ENCODE assay signal across 8 cellular contexts in genomic region chr22:31344369-31345330, GRCh38. TPM values are rescaled to one million over a fixed set of nuclear protein-coding genes. Genes with fewer than 3 reads are reported as not detected.
A peak's percentile ranks its signal among the peaks of the same experiment; 100 is the strongest.
DNase-seq lines count a peak whose midpoint lies in the region; ATAC-seq and TF ChIP-seq lines count a peak whose summit lies in the region.

No MANE protein-coding gene starts in this region.

- BruUV-seq in HCT116 (replicated peaks; lab: Mats Ljungman, UMichigan): no TSS peak

- no peak for DNase-seq in HCT116 (ENCODE audit: low read depth, low spot score)
- peak; percentile 35 for DNase-seq in T-helper 2 cell treated with Interferon-gamma antibody and Interleukin-4, amounts not matched to agents 5 μg/mL and 100 μg/mL, for 36 hours (ENCODE audit: low spot score)
- DNase-seq in colonic mucosa: peak; percentile 68
- peak; percentile 39 for DNase-seq in medulla oblongata (ENCODE audit: extremely low spot score)
- peak; percentile 20 to 44 for DNase-seq in stimulated activated naive CD8-positive, alpha-beta T cell treated with anti-CD3 and anti-CD28 coated beads, Interleukin-15, amount 100 ng/mL, for 72 hours
- no peak for DNase-seq in inferior parietal cortex (ENCODE audit: extremely low spot score)
- DNase-seq in NCI-H446 treated with DMSO at 0.1 percent for 48 hours (lab: John Stamatoyannopoulos, UW): no peak

- H3K4me3 ChIP-seq in HCT116 (replicated peaks in 1 of 2; ENCODE audit: low read depth in 1 of 2, low read length in 2 of 2) (peak overlapping the region; percentile 61 to 80), colonic mucosa (peak overlapping the region; percentile 65)

- peak overlapping the region; percentile 80 for H3K27ac ChIP-seq in HCT116 (ENCODE audit: low read depth, low read length)
- peak overlapping the region; percentile 44 for H3K27ac ChIP-seq in colonic mucosa

- no peaks in the 10 kb centered on the region for H3K27me3 ChIP-seq in HCT116 (ENCODE audit: insufficient read depth, low read length)
- H3K27me3 ChIP-seq in colonic mucosa: no peaks in the 10 kb centered on the region

- no peaks in the 10 kb centered on the region for H3K27me3 Mint-ChIP-seq in T-helper 2 cell treated with Interferon-gamma antibody and Interleukin-4, amounts not matched to agents 5 μg/mL and 100 μg/mL, for 36 hours (ENCODE audit: low read depth)
- no peaks in the 10 kb centered on the region for H3K27me3 Mint-ChIP-seq in stimulated activated naive CD8-positive, alpha-beta T cell treated with anti-CD3 and anti-CD28 coated beads, Interleukin-15, amount 100 ng/mL, for 72 hours

- H3K27ac Mint-ChIP-seq in T-helper 2 cell treated with Interferon-gamma antibody and Interleukin-4, amounts not matched to agents 5 μg/mL and 100 μg/mL, for 36 hours: peak overlapping the region; percentile 69
- peak overlapping the region; percentile 82 to 98 for H3K27ac Mint-ChIP-seq in stimulated activated naive CD8-positive, alpha-beta T cell treated with anti-CD3 and anti-CD28 coated beads, Interleukin-15, amount 100 ng/mL, for 72 hours

- H3K79me2 ChIP-seq in HCT116 (ENCODE audit: insufficient read depth, low read length): peaks cover 49% of the 10 kb centered on the region

- ATAC-seq in HCT116 (no peak), GM21447 (IDR thresholded peaks at IDR 0.05; ENCODE audit: unreplicated experiment) (no peak)
- no peak for ATAC-seq in stimulated activated naive CD8-positive, alpha-beta T cell treated with anti-CD3 and anti-CD28 coated beads, Interleukin-15, amount 100 ng/mL, for 72 hours

- no peaks in the 10 kb centered on the region for H3K9me3 ChIP-seq in HCT116 (ENCODE audit: control insufficient read depth in 1 of 2, insufficient read depth in 1 of 2, low read depth in 1 of 2, low read length in 2 of 2)
- H3K9me3 ChIP-seq in colonic mucosa: no peaks in the 10 kb centered on the region

- H3K36me3 Mint-ChIP-seq in T-helper 2 cell treated with Interferon-gamma antibody and Interleukin-4, amounts not matched to agents 5 μg/mL and 100 μg/mL, for 36 hours (ENCODE audit: low read depth): peaks cover 44% of the 10 kb centered on the region

- TF ChIP-seq POLR2A in HCT116 (IDR thresholded peaks at IDR 0.05; ENCODE audit: borderline replicate concordance, extremely low read depth, insufficient read depth, insufficient read length): no peak

- H3K4me2 ChIP-seq in HCT116 (ENCODE audit: low read length): peak overlapping the region; percentile 82

- CTCF ChIA-PET in HCT116 (lab: Charles Lee): no interaction called here

- H3K9me2 ChIP-seq in HCT116 (ENCODE audit: insufficient read depth): no peaks in the 10 kb centered on the region

- peak overlapping the region; percentile 87 for H3K4me3 Mint-ChIP-seq in T-helper 2 cell treated with Interferon-gamma antibody and Interleukin-4, amounts not matched to agents 5 μg/mL and 100 μg/mL, for 36 hours
- peak overlapping the region; percentile 83 to 98 for H3K4me3 Mint-ChIP-seq in stimulated activated naive CD8-positive, alpha-beta T cell treated with anti-CD3 and anti-CD28 coated beads, Interleukin-15, amount 100 ng/mL, for 72 hours

- H3K9ac ChIP-seq in HCT116 (ENCODE audit: low read length) (peak overlapping the region; percentile 92), colonic mucosa (ENCODE audit: low read depth in 2 of 2, low read length in 2 of 2) (peak overlapping the region; percentile 39 to 68)

- POLR2A ChIA-PET in HCT116 (lab: Charles Lee): no interaction called here

- H3K36me3 ChIP-seq in HCT116 (ENCODE audit: control insufficient read depth in 1 of 2, insufficient read depth in 2 of 2, low read length in 2 of 2): peaks cover 2 to 17% of the 10 kb centered on the region in 2 experiments; a peak in 3 of 4 replicates
- H3K36me3 ChIP-seq in colonic mucosa: no peaks in the 10 kb centered on the region

- intact Hi-C loops in HCT116 (cut with micrococcal nuclease) (loop anchor here (10.0 kb wide), 1 partner anchor 290 kb away; no protein-coding TSS in a partner anchor), colonic mucosa (cut with DNase I) (loop anchor here (5.0 kb wide), 1 partner anchor 53 kb away; the partner anchor contains the start of gene DRG1)

- no peaks in the 10 kb centered on the region for H4K20me1 ChIP-seq in HCT116 (ENCODE audit: insufficient read depth)

- no peak overlapping the region for H2AFZ ChIP-seq in HCT116 (ENCODE audit: low read depth, low read length, poor library complexity, severe bottlenecking)

- H3K4me1 ChIP-seq in HCT116 (ENCODE audit: control insufficient read depth in 1 of 2, insufficient read depth in 2 of 2, low read length in 2 of 2): peaks cover 30 to 47% of the 10 kb centered on the region in 2 experiments
- H3K4me1 ChIP-seq in colonic mucosa: peaks cover 27% of the 10 kb centered on the region

- no peak for TF ChIP-seq RAD21 in HCT116 (IDR thresholded peaks at IDR 0.05; ENCODE audit: low read depth)

- H3K9me3 Mint-ChIP-seq in T-helper 2 cell treated with Interferon-gamma antibody and Interleukin-4, amounts not matched to agents 5 μg/mL and 100 μg/mL, for 36 hours: no peaks in the 10 kb centered on the region
- H3K9me3 Mint-ChIP-seq in stimulated activated naive CD8-positive, alpha-beta T cell treated with anti-CD3 and anti-CD28 coated beads, Interleukin-15, amount 100 ng/mL, for 72 hours: no peaks in the 10 kb centered on the region

- RAD21 ChIA-PET in HCT116 (lab: Charles Lee; ENCODE audit: low non-redundant PET in 1 of 2, low total read pairs in 2 of 2, uncharacterized antibody in 2 of 2, unreplicated experiment in 2 of 2): no interaction called here

- H3K4me1 Mint-ChIP-seq in T-helper 2 cell treated with Interferon-gamma antibody and Interleukin-4, amounts not matched to agents 5 μg/mL and 100 μg/mL, for 36 hours (ENCODE audit: low read depth): peaks cover 41% of the 10 kb centered on the region
- H3K4me1 Mint-ChIP-seq in stimulated activated naive CD8-positive, alpha-beta T cell treated with anti-CD3 and anti-CD28 coated beads, Interleukin-15, amount 100 ng/mL, for 72 hours: peaks cover 63% of the 10 kb centered on the region

- no peak for TF ChIP-seq CTCF in HCT116 (IDR thresholded peaks at IDR 0.05 in 2 of 3, conservative IDR thresholded peaks at IDR 0.05 in 1 of 3; ENCODE audit: borderline replicate concordance in 1 of 3, insufficient read depth in 1 of 3, low read depth in 2 of 3, low read length in 2 of 3)
- TF ChIP-seq CTCF in colonic mucosa (IDR thresholded peaks at IDR 0.05): no peak

TF ChIP-seq in HCT116, 20 proteins besides CTCF, POLR2A, EP300 and RAD21:
- no peak for TF ChIP-seq SP1 (IDR thresholded peaks at IDR 0.05; ENCODE audit: low read depth)
- no peak for TF ChIP-seq EZH2 (IDR thresholded peaks at IDR 0.05)
- TF ChIP-seq JUND (IDR thresholded peaks at IDR 0.05): no peak
- TF ChIP-seq ZNF274 (IDR thresholded peaks at IDR 0.05; ENCODE audit: low read depth, low read length): no peak
- no peak for TF ChIP-seq MAX (IDR thresholded peaks at IDR 0.05)
- TF ChIP-seq YY1 (IDR thresholded peaks at IDR 0.05; ENCODE audit: extremely low read depth, insufficient replicate concordance, low read depth, low read length): no peak
- TF ChIP-seq CBX3 (IDR thresholded peaks at IDR 0.05; ENCODE audit: low read depth): no peak
- TF ChIP-seq TCF7L2 (IDR thresholded peaks at IDR 0.05; ENCODE audit: borderline replicate concordance, extremely low read depth, insufficient read depth, insufficient read length): no peak
- TF ChIP-seq ATF3 (IDR thresholded peaks at IDR 0.05): no peak
- TF ChIP-seq SIN3A (IDR thresholded peaks at IDR 0.05; ENCODE audit: low read depth): no peak
- TF ChIP-seq FOSL1 (IDR thresholded peaks at IDR 0.05; ENCODE audit: low read depth): no peak
- TF ChIP-seq EGR1 (IDR thresholded peaks at IDR 0.05; ENCODE audit: low read depth): no peak
- no peak for TF ChIP-seq CEBPB (IDR thresholded peaks at IDR 0.05; ENCODE audit: low read depth)
- no peak for TF ChIP-seq ELF1 (IDR thresholded peaks at IDR 0.05; ENCODE audit: borderline replicate concordance, low read depth)
- no peak for TF ChIP-seq SRF (IDR thresholded peaks at IDR 0.05; ENCODE audit: low read depth)
- no peak for TF ChIP-seq EZH2phosphoT487 (IDR thresholded peaks at IDR 0.05; ENCODE audit: borderline replicate concordance)
TF ChIP-seq in HCT116: peak in this region for 0.

RNA-seq across cellular contexts. Expression of gene PATZ1, which starts 1.5 kb away (rescaled TPM):
- total RNA-seq in HCT116 (2021; ENCODE audit: unreplicated experiment) (30.6 TPM), colonic mucosa (10 to 100 TPM; 13.8 to 17.9 TPM)
- 26.5 and 31.6 TPM in 2 replicates for polyA plus RNA-seq in HCT116 (2012)

RNA-seq across cellular contexts. Expression of gene PIK3IP1, which starts 52.4 kb away (rescaled TPM):
- total RNA-seq in HCT116 (2021; ENCODE audit: unreplicated experiment): 1.6 TPM
- 1.2 and 1.5 TPM in 2 replicates for polyA plus RNA-seq in HCT116 (2012)
- 10 to 100 TPM in 1 of 2 donors, 1 to 10 TPM in 1; 8.4 to 15.1 TPM for total RNA-seq in colonic mucosa

RNA-seq across cellular contexts. Expression of gene DRG1, which starts 54.8 kb away (rescaled TPM):
- 68.2 TPM for total RNA-seq in HCT116 (2021; ENCODE audit: unreplicated experiment)
- polyA plus RNA-seq in HCT116 (2012): 70.4 and 72.0 TPM in 2 replicates
- total RNA-seq in colonic mucosa: 10 to 100 TPM; 43.8 to 48.9 TPM

Comparison
In these comparisons a context has a peak if more than half of its experiments do, and no peak if none do; other contexts are left out.
1. DNase-seq: peak in T-helper 2 cell treated with Interferon-gamma antibody and Interleukin-4, amounts not matched to agents 5 μg/mL and 100 μg/mL, for 36 hours (single experiment), colonic mucosa (single experiment), medulla oblongata (single experiment) and stimulated activated naive CD8-positive, alpha-beta T cell treated with anti-CD3 and anti-CD28 coated beads, Interleukin-15, amount 100 ng/mL, for 72 hours (2 of 2); none in HCT116 (single experiment), inferior parietal cortex (single experiment) and NCI-H446 treated with DMSO at 0.1 percent for 48 hours (single experiment).